In genomic region chr6:31971993-31972708, GRCh38 we compare ENCODE assay signal across 8 cellular contexts. TPM values are rescaled to one million over a fixed set of nuclear protein-coding genes. Genes with fewer than 3 reads are reported as not detected.
A peak's percentile ranks its signal among the peaks of the same experiment; 100 is the strongest.
DNase-seq lines count a peak whose midpoint lies in the region; ATAC-seq and TF ChIP-seq lines count a peak whose summit lies in the region.

TSS of gene DXO (minus strand) at chr6:31972138. CDS start at chr6:31971675, 463 bp downstream.

- TF ChIP-seq CTCF in Calu3 (IDR thresholded peaks at IDR 0.05; ENCODE audit: unreplicated experiment), result no peak
- no peak for TF ChIP-seq CTCF in OCI-LY1 (IDR thresholded peaks at IDR 0.05; ENCODE audit: low read length)
- TF ChIP-seq CTCF in endothelial cell (IDR thresholded peaks at IDR 0.05; ENCODE audit: unreplicated experiment), result no peak

- peak within 1 kb of the TSS; percentile 98 for H3K27ac ChIP-seq in HUES64 (ENCODE audit: low read depth, low read length)
- peak within 1 kb of the TSS; percentile 63 for H3K27ac ChIP-seq in OCI-LY1 (ENCODE audit: low read depth, low read length, poor library complexity, severe bottlenecking)

- peaks cover 79% of the 10 kb centered on the region for H3K36me3 Mint-ChIP-seq in Calu3 (ENCODE audit: insufficient read depth, unreplicated experiment)
- peaks cover 22% of the 10 kb centered on the region for H3K36me3 Mint-ChIP-seq in endothelial cell (ENCODE audit: low read depth, unreplicated experiment)

- H3K27ac Mint-ChIP-seq in Calu3 (ENCODE audit: unreplicated experiment), result peak within 1 kb of the TSS; percentile 98
- peak within 1 kb of the TSS; percentile 98 for H3K27ac Mint-ChIP-seq in endothelial cell (ENCODE audit: unreplicated experiment)

- H3K9me3 ChIP-seq in HUES64 (ENCODE audit: insufficient read depth, low read depth, low read length), result no peaks in the 10 kb centered on the region
- H3K9me3 ChIP-seq in OCI-LY1 (ENCODE audit: low read length), result no peaks in the 10 kb centered on the region

- ATAC-seq in GM21447 (IDR thresholded peaks at IDR 0.05; ENCODE audit: unreplicated experiment), result peak; percentile 79

- intact Hi-C loops in Calu3 (cut with micrococcal nuclease; ENCODE audit: unreplicated experiment), result no loop called here

- under 1% methylated on average over 62 of the region's 62 CpGs for WGBS in HUES64

- H4K20me1 ChIP-seq in OCI-LY1 (ENCODE audit: insufficient read depth, low read length), result no peaks in the 10 kb centered on the region

- H3K27me3 Mint-ChIP-seq in Calu3 (ENCODE audit: unreplicated experiment) (no peaks in the 10 kb centered on the region), endothelial cell (ENCODE audit: unreplicated experiment) (peaks cover 10% of the 10 kb centered on the region)

- H3K9me3 Mint-ChIP-seq in Calu3 (ENCODE audit: low read depth, unreplicated experiment) (no peaks in the 10 kb centered on the region), endothelial cell (ENCODE audit: unreplicated experiment) (no peaks in the 10 kb centered on the region)

- 0 out of 2 replicates have a peak within 1 kb of the TSS, but pooled peaks have one; percentile 29 for H2AFZ ChIP-seq in OCI-LY1 (ENCODE audit: low read length)

- no TSS peak for BruUV-seq in Calu3 (replicated peaks; lab: Mats Ljungman, UMichigan)

- H3K9ac ChIP-seq in HUES64 (ENCODE audit: low read depth, low read length), result peak within 1 kb of the TSS; percentile 77
- H3K9ac ChIP-seq in OCI-LY1 (ENCODE audit: low read length), result peak within 1 kb of the TSS; percentile 87

- DNase-seq in Calu3 (peak; percentile 99), endothelial cell (ENCODE audit: low spot score) (peak; percentile 80), midbrain (lab: John Stamatoyannopoulos, UW) (peak; percentile 94)
- DNase-seq in activated CD8-positive, alpha-beta memory T cell treated with anti-CD3 and anti-CD28 coated beads, Interleukin-2, amount 50 U/mL, for 48 hours, result peak; percentile 98
- peak; percentile 93 to 94 for DNase-seq in stimulated activated CD8-positive, alpha-beta memory T cell treated with anti-CD3 and anti-CD28 coated beads, Interleukin-2, amount 100 ng/mL, for 1 hour (ENCODE audit: low read depth in 2 of 2)

- H3K36me3 ChIP-seq in HUES64 (ENCODE audit: insufficient read depth, low read length), result peaks cover 35% of the 10 kb centered on the region
- H3K36me3 ChIP-seq in OCI-LY1 (ENCODE audit: insufficient read depth, low read length), result peaks cover 35% of the 10 kb centered on the region

- H3K4me3 Mint-ChIP-seq in Calu3 (ENCODE audit: low read depth, unreplicated experiment) (peak within 1 kb of the TSS; percentile 86), endothelial cell (ENCODE audit: unreplicated experiment) (peak within 1 kb of the TSS; percentile 87)

- H3K4me3 ChIP-seq in HUES64 (ENCODE audit: low read length), result peak within 1 kb of the TSS; percentile 90
- peak within 1 kb of the TSS; percentile 82 for H3K4me3 ChIP-seq in OCI-LY1 (ENCODE audit: low read depth, low read length, poor library complexity, severe bottlenecking)

- H3K27me3 ChIP-seq in HUES64 (ENCODE audit: insufficient read depth, low read length) (no peaks in the 10 kb centered on the region), OCI-LY1 (ENCODE audit: insufficient read depth, low read length) (no peaks in the 10 kb centered on the region)

- 0 out of 2 replicates have a peak, but pooled peaks cover 5% of the 10 kb centered on the region for H3F3A ChIP-seq in OCI-LY1 (ENCODE audit: insufficient read depth, low read length)

- peak within 1 kb of the TSS; percentile 98 for H3K4me2 ChIP-seq in OCI-LY1 (ENCODE audit: low read length)

- CTCF ChIA-PET in Calu3 (lab: Charles Lee), result interaction anchor here (0.6 to 1.8 kb wide), 7 partner anchors 20 to 1066 kb away, joined by 3 to 7 read pairs (median 4); partner anchors contain the start of genes CFB and ZBTB12

- peaks cover 10% of the 10 kb centered on the region; the same call in 1 of the 2 replicates for H3K4me1 ChIP-seq in HUES64 (ENCODE audit: insufficient read depth, low read length)
- peaks cover 34% of the 10 kb centered on the region for H3K4me1 ChIP-seq in OCI-LY1 (ENCODE audit: insufficient read depth, low read length, severe bottlenecking)

- no peaks in the 10 kb centered on the region for H3K79me2 ChIP-seq in OCI-LY1 (ENCODE audit: insufficient read depth, low read length)

- H3K9me2 ChIP-seq in OCI-LY1 (ENCODE audit: low read depth, low read length), result no peaks in the 10 kb centered on the region

- H3K4me1 Mint-ChIP-seq in Calu3 (ENCODE audit: low read depth, unreplicated experiment), result peaks cover 27% of the 10 kb centered on the region
- H3K4me1 Mint-ChIP-seq in endothelial cell (ENCODE audit: unreplicated experiment), result peaks cover 10% of the 10 kb centered on the region

RNA-seq across cellular contexts. Expression of gene DXO, which starts in this region (rescaled TPM):
- total RNA-seq in Calu3 (2022) (40.9 and 43.6 TPM in 2 replicates), endothelial cell (ENCODE audit: unreplicated experiment) (12.6 TPM)
- 9.7 TPM for polyA plus RNA-seq in HUES64 (2013, experiment 1 of 2)
- 10.0 TPM for polyA plus RNA-seq in HUES64 (2013, experiment 2 of 2)

Comparison
In these comparisons a context has a peak if more than half of its experiments do, and no peak if none do; other contexts are left out.
1. Peak in every context shown above with its lines: DNase-seq, ATAC-seq, H3K4me3 ChIP-seq and H3K27ac ChIP-seq.